ENCODE assay signal across 17 cellular contexts in the genomic region with DNA sequence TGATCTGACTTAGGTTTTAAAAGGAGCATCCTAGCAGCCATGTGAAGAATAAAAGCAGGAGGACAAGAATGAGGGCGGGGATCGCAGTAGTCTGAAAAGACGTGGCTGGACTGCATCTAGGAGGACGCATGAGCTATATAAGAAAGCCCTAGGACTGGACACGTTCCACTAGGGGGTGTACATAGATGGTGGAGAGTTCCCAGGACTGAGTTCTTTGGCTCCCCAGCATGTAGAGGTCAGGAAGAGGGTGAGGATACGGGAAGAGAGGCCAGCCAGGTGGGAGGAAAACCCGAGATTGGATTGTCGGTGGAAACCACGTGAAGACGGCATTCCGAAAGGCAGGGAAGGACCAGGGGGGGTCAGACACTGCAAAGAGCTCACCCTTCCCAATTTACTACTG.
"Had no signal": no experiment of that assay in that cellular context is flagged by ENCODE, and none has a peak within 500 bp of the region (broad histone marks: within the 10 kb centered on the region; RNA-seq: fewer than 3 reads in every experiment).

No MANE protein-coding gene starts in this region.

- H3K9me3 ChIP-seq: ascending aorta, breast epithelium, SK-N-SH, thoracic aorta had no signal

- H3K27ac ChIP-seq: ascending aorta, breast epithelium, thoracic aorta had no signal

- H3K4me3 ChIP-seq: ascending aorta, breast epithelium, thoracic aorta had no signal

- H3K27me3 ChIP-seq: ascending aorta, breast epithelium had no signal

- DNase-seq: activated CD4-positive, alpha-beta T cell treated with anti-CD3 and anti-CD28 coated beads for 1 hour; activated CD4-positive, alpha-beta T cell treated with anti-CD3 and anti-CD28 coated beads, Interleukin-2, amount 50 U/mL, for 1 hour; activated CD8-positive, alpha-beta T cell treated with anti-CD3 and anti-CD28 coated beads, Interleukin-2, amount 10 ng/mL, durations not matched to agents 7 days and 5 days; activated gamma-delta T cell; cerebellar nuclear complex; cortex of kidney; effector CD4-positive, alpha-beta T cell; glutamatergic neuron; naive thymus-derived CD4-positive, alpha-beta T cell; occipital lobe; posterior cingulate gyrus; SK-N-SH; stimulated activated CD4-positive, alpha-beta T cell treated with anti-CD3 and anti-CD28 coated beads, Interleukin-4, amount 100 ng/mL, for 1 hour; stimulated activated naive CD4-positive, alpha-beta T cell treated with Interleukin-2 at 50 U/mL for 16 hours had no signal

- H3K36me3 ChIP-seq: ascending aorta, breast epithelium, thoracic aorta had no signal

- H3K4me1 ChIP-seq: ascending aorta, breast epithelium had no signal

- ATAC-seq: activated CD8-positive, alpha-beta T cell treated with anti-CD3 and anti-CD28 coated beads, Interleukin-2, amount 10 ng/mL, durations not matched to agents 7 days and 5 days; naive thymus-derived CD4-positive, alpha-beta T cell had no signal
